Comparison of ENCODE assay signal across 17 cellular contexts in the genomic region with DNA sequence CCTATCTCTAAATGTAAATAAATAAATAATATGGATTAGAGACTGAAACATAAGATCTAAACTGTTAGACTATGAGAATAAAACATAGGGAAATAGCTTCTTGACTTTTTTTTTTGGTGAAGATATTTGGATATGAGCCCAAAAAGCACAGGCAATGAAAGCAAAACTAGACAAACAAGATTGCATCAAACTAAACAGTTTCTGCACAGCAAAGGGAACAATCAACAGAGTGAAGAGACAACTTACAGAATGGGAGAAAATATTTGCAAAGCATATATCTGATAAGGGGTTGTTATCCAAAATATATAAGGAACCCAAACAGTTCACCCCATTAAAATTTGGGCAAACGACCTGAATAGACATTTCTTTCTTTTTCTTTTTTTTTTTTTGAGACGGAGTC.
DNase-seq lines count a peak whose midpoint lies in the region; ATAC-seq and TF ChIP-seq lines count a peak whose summit lies in the region.
"Had no signal": no experiment of that assay in that cellular context is flagged by ENCODE, and none has a peak within 500 bp of the region (broad histone marks: within the 10 kb centered on the region; RNA-seq: fewer than 3 reads in every experiment).

No MANE protein-coding gene starts in this region.

- intact Hi-C loops in posterior cingulate gyrus (cut with DNase I): no loop called here

- ATAC-seq in HG03521 (IDR thresholded peaks at IDR 0.05; ENCODE audit: unreplicated experiment): no peak
- ATAC-seq in GM21423 (IDR thresholded peaks at IDR 0.05; ENCODE audit: unreplicated experiment): no peak
- ATAC-seq: CD8-positive, alpha-beta T cell; GM23338 had no signal

- peak; percentile 88 for DNase-seq in LNCaP clone FGC (ENCODE audit: low read depth)
- DNase-seq in adipocyte (ENCODE audit: low read depth): peak; percentile 32
- peak; percentile 39 for DNase-seq in fibroblast of villous mesenchyme (ENCODE audit: low read depth)
- DNase-seq in posterior cingulate gyrus: no peak
- DNase-seq in activated CD4-positive, alpha-beta T cell treated with anti-CD3 and anti-CD28 coated beads, Interleukin-2, amount 50 U/mL, for 1 hour: no peak
- DNase-seq: C1 segment of cervical spinal cord; Caco-2; CD4-positive, CD25-positive, alpha-beta regulatory T cell; CD8-positive, alpha-beta T cell; DMS153; DND-41; HFFc6 had no signal

- H3K9ac ChIP-seq in adipocyte (ENCODE audit: low read length): no peak overlapping the region

- H3K27me3 ChIP-seq in adipocyte (replicated peaks; ENCODE audit: control insufficient read depth, insufficient read depth, low read length): no peaks in the 10 kb centered on the region

- H3K4me3 ChIP-seq in LNCaP clone FGC (ENCODE audit: low read depth, low read length) (no peak overlapping the region), adipocyte (ENCODE audit: low read length) (no peak overlapping the region), fibroblast of villous mesenchyme (ENCODE audit: low read depth, low read length) (no peak overlapping the region)
- H3K4me3 ChIP-seq: GM23338, HAP-1 had no signal

- TF ChIP-seq CTCF in C4-2B (conservative IDR thresholded peaks at IDR 0.05) (no peak), LNCaP clone FGC (IDR thresholded peaks at IDR 0.05; ENCODE audit: control insufficient read depth, extremely low read depth, insufficient read depth) (no peak), fibroblast of villous mesenchyme (IDR thresholded peaks at IDR 0.05; ENCODE audit: insufficient read depth, low read depth, low read length) (no peak)

- H3K36me3 ChIP-seq in adipocyte (ENCODE audit: control insufficient read depth, insufficient read depth, low read length, severe bottlenecking): no peaks in the 10 kb centered on the region
- H3K36me3 ChIP-seq: HAP-1 had no signal

- peak overlapping the region; percentile 66 for H3K27ac ChIP-seq in C4-2B

- H3K4me1 ChIP-seq in adipocyte (ENCODE audit: control insufficient read depth, insufficient read depth, low read length): no peaks in the 10 kb centered on the region
- H3K4me1 ChIP-seq: Caco-2, HAP-1 had no signal

- H3K9me3 ChIP-seq in adipocyte (ENCODE audit: control insufficient read depth, low read length): peaks cover 8% of the 10 kb centered on the region
- H3K9me3 ChIP-seq: Caco-2, HAP-1 had no signal

Comparison
In these comparisons a context has a peak if more than half of its experiments do, and no peak if none do; other contexts are left out.
1. DNase-seq: peak in LNCaP clone FGC (single experiment), adipocyte (single experiment) and fibroblast of villous mesenchyme (single experiment); none in posterior cingulate gyrus (0 of 10) and activated CD4-positive, alpha-beta T cell treated with anti-CD3 and anti-CD28 coated beads, Interleukin-2, amount 50 U/mL, for 1 hour (single experiment).